Comparison of ENCODE assay signal across 12 cellular contexts in genomic region chr22:26431151-26431995, GRCh38. TPM values are rescaled to one million over a fixed set of nuclear protein-coding genes. Genes with fewer than 3 reads are reported as not detected.
DNase-seq lines count a peak whose midpoint lies in the region; ATAC-seq and TF ChIP-seq lines count a peak whose summit lies in the region.
"Had no signal": no experiment of that assay in that cellular context is flagged by ENCODE, and none has a peak within 500 bp of the region (broad histone marks: within the 10 kb centered on the region; RNA-seq: fewer than 3 reads in every experiment).

No MANE protein-coding gene starts in this region.

- H3K27ac Mint-ChIP-seq in CD14-positive monocyte, result peak overlapping the region in 3 of 7 donors; percentile 67 to 76 (median 73)
- peak overlapping the region; percentile 82 for H3K27ac Mint-ChIP-seq in activated CD8-positive, alpha-beta T cell treated with anti-CD3 and anti-CD28 coated beads for 36 hours

- H3K4me1 Mint-ChIP-seq in CD14-positive monocyte, result peaks cover 77% of the 10 kb centered on the region
- peaks cover 70% of the 10 kb centered on the region for H3K4me1 Mint-ChIP-seq in activated CD8-positive, alpha-beta T cell treated with anti-CD3 and anti-CD28 coated beads for 36 hours (ENCODE audit: low read depth)

- ATAC-seq in activated CD8-positive, alpha-beta T cell treated with anti-CD3 and anti-CD28 coated beads for 36 hours, result no peak

- no peak overlapping the region for H3K23ac ChIP-seq in mesenchymal stem cell (ENCODE audit: low read length in 2 of 2)

- peak overlapping the region; percentile 84 to 89 for H3K4me3 Mint-ChIP-seq in CD14-positive monocyte
- H3K4me3 Mint-ChIP-seq in activated CD8-positive, alpha-beta T cell treated with anti-CD3 and anti-CD28 coated beads for 36 hours, result peak overlapping the region; percentile 74

- no peak overlapping the region for H4K91ac ChIP-seq in mesenchymal stem cell (ENCODE audit: low read length)

- no peak overlapping the region for H2AK5ac ChIP-seq in mesenchymal stem cell (ENCODE audit: low read length, severe bottlenecking)

- no peak overlapping the region for H2BK12ac ChIP-seq in mesenchymal stem cell (ENCODE audit: low read length in 2 of 2)

- in situ Hi-C loops in GM13977 (cut with MboI; ENCODE audit: low pct_unique_long_range_greater_than_20kb, low sequenced_read_pairs, unreplicated experiment), result no loop called here

- no peak overlapping the region for H3K4me2 ChIP-seq in mesenchymal stem cell (ENCODE audit: low read length, poor library complexity, severe bottlenecking)

- no peak overlapping the region for H2AFZ ChIP-seq in mesenchymal stem cell (ENCODE audit: low read depth, low read length)

- no peak overlapping the region for H3K4ac ChIP-seq in mesenchymal stem cell (ENCODE audit: low read depth in 1 of 2, low read length in 2 of 2)

- H3K79me1 ChIP-seq in mesenchymal stem cell (replicated peaks; ENCODE audit: low read length, poor library complexity, severe bottlenecking), result peaks cover 22% of the 10 kb centered on the region

- H2BK5ac ChIP-seq in mesenchymal stem cell (ENCODE audit: low read depth, low read length, poor library complexity, severe bottlenecking), result no peak overlapping the region

- H4K8ac ChIP-seq in mesenchymal stem cell (ENCODE audit: low read length), result no peak overlapping the region

- no peak overlapping the region for H3K14ac ChIP-seq in mesenchymal stem cell (ENCODE audit: low read length in 2 of 2)

- WGBS in mesenchymal stem cell, result 93% methylated on average over 12 of the region's 13 CpGs

- peaks cover 0 to 16% of the 10 kb centered on the region in 2 experiments for H3K36me3 ChIP-seq in mesenchymal stem cell (ENCODE audit: control insufficient read depth in 1 of 2, insufficient read depth in 2 of 2, low read depth in 1 of 2, low read length in 2 of 2)

- peaks cover under 1 to 13% of the 10 kb centered on the region in 2 experiments for H3K27me3 ChIP-seq in mesenchymal stem cell (ENCODE audit: control insufficient read depth in 1 of 2, insufficient read depth in 1 of 2, low read length in 2 of 2)

- peaks cover 0 to 3% (median 0%) of the 10 kb centered on the region in 3 donors for H3K27me3 Mint-ChIP-seq in CD14-positive monocyte (ENCODE audit: low read depth in 3 of 3)
- H3K27me3 Mint-ChIP-seq in activated CD8-positive, alpha-beta T cell treated with anti-CD3 and anti-CD28 coated beads for 36 hours, result no peaks in the 10 kb centered on the region

- no peak overlapping the region for H2BK120ac ChIP-seq in mesenchymal stem cell (ENCODE audit: low read depth, low read length)

- CTCF ChIA-PET in activated CD8-positive, alpha-beta T cell treated with anti-CD3 and anti-CD28 coated beads for 36 hours (lab: Charles Lee), result interaction anchor here (0.9 to 3.3 kb wide), 12 partner anchors 8 to 234 kb away, joined by 3 to 18 read pairs (median 4); no protein-coding TSS in a partner anchor

- peaks cover 16% of the 10 kb centered on the region for H3K4me1 ChIP-seq in mesenchymal stem cell (ENCODE audit: control insufficient read depth, insufficient read depth, low read depth, low read length)

- POLR2A ChIA-PET in activated CD8-positive, alpha-beta T cell treated with anti-CD3 and anti-CD28 coated beads for 36 hours (lab: Charles Lee), result interaction anchor here (0.6 to 2.2 kb wide), 10 partner anchors 13 to 213 kb away, joined by 3 to 5 read pairs (median 4); no protein-coding TSS in a partner anchor

- H2BK15ac ChIP-seq in mesenchymal stem cell (ENCODE audit: low read depth, poor library complexity, severe bottlenecking), result no peak overlapping the region

- H3K36me3 Mint-ChIP-seq in CD14-positive monocyte, result peaks cover 21 to 22% of the 10 kb centered on the region in 2 donors
- H3K36me3 Mint-ChIP-seq in activated CD8-positive, alpha-beta T cell treated with anti-CD3 and anti-CD28 coated beads for 36 hours (ENCODE audit: low read depth), result peaks cover 42% of the 10 kb centered on the region

- H3K9me3 ChIP-seq in mesenchymal stem cell (ENCODE audit: control insufficient read depth, low read length), result no peaks in the 10 kb centered on the region

- H3K27ac ChIP-seq in mesenchymal stem cell (ENCODE audit: low read length, poor library complexity, severe bottlenecking), result peak overlapping the region; percentile 13

- intact Hi-C loops in CD14-positive monocyte (cut with micrococcal nuclease), result loop anchor here in 1 of 2 donors (5.0 kb wide), 1 partner anchor 51 kb away; the partner anchor contains the start of genes HPS4 and SRRD
- intact Hi-C loops in activated CD8-positive, alpha-beta T cell treated with anti-CD3 and anti-CD28 coated beads for 36 hours (cut with micrococcal nuclease), result no loop called here

- no peak for DNase-seq in CD14-positive monocyte (ENCODE audit: low spot score)
- peak; percentile 71 for DNase-seq in GM13977 (ENCODE audit: low spot score)
- no peak for DNase-seq in activated CD8-positive, alpha-beta T cell treated with anti-CD3 and anti-CD28 coated beads for 36 hours
- peak; percentile 22 for DNase-seq in mesenchymal stem cell
- DNase-seq in NCI-H526 treated with DMSO at 0.1 percent for 48 hours (lab: John Stamatoyannopoulos, UW), result no peak
- no peak for DNase-seq in effector CD4-positive, alpha-beta T cell
- DNase-seq in NCI-H2107 treated with DMSO at 0.1 percent for 48 hours (lab: John Stamatoyannopoulos, UW; ENCODE audit: unreplicated experiment), result no peak
- DNase-seq in stimulated activated naive CD4-positive, alpha-beta T cell treated with Interleukin-2 at 50 U/mL for 16 hours (lab: John Stamatoyannopoulos, UW), result no peak
- DNase-seq: COR-L47; midbrain; NCI-H1417; stimulated activated CD4-positive, alpha-beta T cell treated with anti-CD3 and anti-CD28 coated beads, Interleukin-2, amount 100 ng/mL, for 24 hours had no signal

- H3K9me3 Mint-ChIP-seq in CD14-positive monocyte, result peaks cover 0 to 2% (median 0%) of the 10 kb centered on the region in 7 donors
- H3K9me3 Mint-ChIP-seq in activated CD8-positive, alpha-beta T cell treated with anti-CD3 and anti-CD28 coated beads for 36 hours, result no peaks in the 10 kb centered on the region

- no peak overlapping the region for H3K4me3 ChIP-seq in mesenchymal stem cell (ENCODE audit: insufficient read depth in 1 of 2, low read depth in 1 of 2, low read length in 2 of 2)

- no peak overlapping the region for H3K9ac ChIP-seq in mesenchymal stem cell (ENCODE audit: low read length)

- TF ChIP-seq CTCF in CD14-positive monocyte (IDR thresholded peaks at IDR 0.05) (no peak), GM13977 (IDR thresholded peaks at IDR 0.05; ENCODE audit: extremely low read depth, insufficient read depth, missing control alignments) (no peak)
- no peak for TF ChIP-seq CTCF in activated CD8-positive, alpha-beta T cell treated with anti-CD3 and anti-CD28 coated beads for 36 hours (IDR thresholded peaks at IDR 0.05)

- H3K18ac ChIP-seq in mesenchymal stem cell (ENCODE audit: low read depth in 1 of 2, low read length in 2 of 2), result no peak overlapping the region

RNA-seq across cellular contexts. Expression of gene ASPHD2, which starts 2.3 kb away (rescaled TPM):
- polyA plus RNA-seq in CD14-positive monocyte, result 1 to 10 TPM; 2.6 to 6.2 TPM
- total RNA-seq in activated CD8-positive, alpha-beta T cell treated with anti-CD3 and anti-CD28 coated beads for 36 hours, result 10 to 100 TPM; 12.0 to 14.0 TPM
- 0.32 TPM for polyA plus RNA-seq in mesenchymal stem cell (2013, experiment 1 of 2)
- polyA plus RNA-seq in mesenchymal stem cell (2013, experiment 2 of 2), result 0.26 TPM

RNA-seq across cellular contexts. Expression of gene HPS4, which starts 52.2 kb away (rescaled TPM):
- 1 to 10 TPM; 5.7 to 7.5 TPM for polyA plus RNA-seq in CD14-positive monocyte
- 10 to 100 TPM; 51.8 to 53.5 TPM for total RNA-seq in activated CD8-positive, alpha-beta T cell treated with anti-CD3 and anti-CD28 coated beads for 36 hours
- polyA plus RNA-seq in mesenchymal stem cell (2013, experiment 1 of 2), result 16.9 TPM
- 17.1 TPM for polyA plus RNA-seq in mesenchymal stem cell (2013, experiment 2 of 2)

RNA-seq across cellular contexts. Expression of gene SRRD, which starts 52.3 kb away (rescaled TPM):
- polyA plus RNA-seq in CD14-positive monocyte, result 10 to 100 TPM; 10.0 to 15.0 TPM
- total RNA-seq in activated CD8-positive, alpha-beta T cell treated with anti-CD3 and anti-CD28 coated beads for 36 hours, result 10 to 100 TPM; 24.8 to 26.3 TPM
- polyA plus RNA-seq in mesenchymal stem cell (2013, experiment 1 of 2), result 8.4 TPM
- 9.2 TPM for polyA plus RNA-seq in mesenchymal stem cell (2013, experiment 2 of 2)

Comparison
In these comparisons a context has a peak if more than half of its experiments do, and no peak if none do; other contexts are left out.
1. DNase-seq: peak in GM13977 (single experiment) and mesenchymal stem cell (single experiment); none in CD14-positive monocyte (single experiment), activated CD8-positive, alpha-beta T cell treated with anti-CD3 and anti-CD28 coated beads for 36 hours (single experiment), NCI-H526 treated with DMSO at 0.1 percent for 48 hours (single experiment), effector CD4-positive, alpha-beta T cell (single experiment), NCI-H2107 treated with DMSO at 0.1 percent for 48 hours (single experiment) and stimulated activated naive CD4-positive, alpha-beta T cell treated with Interleukin-2 at 50 U/mL for 16 hours (single experiment).